8 cellular contexts compared by ENCODE assay signal in the genomic region with DNA sequence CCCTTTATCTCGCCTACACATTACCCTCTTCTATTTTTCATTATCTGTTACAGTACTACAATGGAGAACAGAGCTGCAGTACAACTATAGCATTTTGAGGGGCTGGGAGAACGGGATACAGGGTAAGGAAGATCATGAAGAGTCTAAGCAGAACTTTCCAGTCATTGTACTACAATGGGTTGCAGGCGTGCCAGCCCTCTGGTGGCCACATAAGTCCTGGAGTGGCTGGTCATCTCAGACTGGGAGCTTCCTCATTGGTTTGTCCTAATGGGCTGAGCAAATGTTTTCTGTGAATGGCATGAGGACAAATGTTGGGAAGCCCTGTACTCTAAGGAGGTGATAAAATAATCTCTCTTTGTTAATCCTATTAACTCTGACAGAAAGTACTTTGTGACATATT. TPM values are rescaled to one million over a fixed set of nuclear protein-coding genes. Genes with fewer than 3 reads are reported as not detected.
DNase-seq lines count a peak whose midpoint lies in the region; ATAC-seq and TF ChIP-seq lines count a peak whose summit lies in the region.

No MANE protein-coding gene starts in this region.

- no peaks in the 10 kb centered on the region for H3K4me1 Mint-ChIP-seq in activated T-helper 17 cell treated with anti-CD3 and anti-CD28 coated beads, Interleukin-2, amount 50 U/mL, for 72 hours

- 100% methylated on average over 1 of the region's 3 CpGs; no CpG with 5 or more reads in 1 of the 2 experiments for WGBS in IMR-90 (ENCODE audit: extremely low coverage in 2 of 2, insufficient read length in 1 of 2), 2 experiments
- 80% methylated on average over 3 of the region's 3 CpGs for WGBS in suprapubic skin

- H3K4me1 ChIP-seq in IMR-90 (ENCODE audit: control insufficient read depth, insufficient read depth, low read length) (no peaks in the 10 kb centered on the region), suprapubic skin (no peaks in the 10 kb centered on the region)

- H3K27ac Mint-ChIP-seq in activated T-helper 17 cell treated with anti-CD3 and anti-CD28 coated beads, Interleukin-2, amount 50 U/mL, for 72 hours, result no peak overlapping the region

- TF ChIP-seq RAD21 in IMR-90 (IDR thresholded peaks at IDR 0.05; ENCODE audit: low read length), result peak; percentile 22; the same call in 1 of the 2 replicates

- peak; percentile 50 for DNase-seq in ELF-1 (ENCODE audit: low read depth, low spot score)
- DNase-seq in IMR-90, result peak; percentile 8
- DNase-seq in astrocyte of the hippocampus (ENCODE audit: low read depth, low spot score), result peak; percentile 7
- DNase-seq in myocyte (ENCODE audit: low read depth), result peak; percentile 40
- DNase-seq in suprapubic skin (ENCODE audit: low spot score in 2 of 2), result no peak
- DNase-seq in amygdala (lab: John Stamatoyannopoulos, UW), result no peak

- H4K5ac ChIP-seq in IMR-90 (ENCODE audit: low read depth, low read length), result no peak overlapping the region

- TF ChIP-seq CTCF in IMR-90 (conservative IDR thresholded peaks at IDR 0.05; ENCODE audit: low read depth, low read length) (0 out of 2 replicates have a peak, but pooled peaks have one; percentile 11), suprapubic skin (IDR thresholded peaks at IDR 0.05) (no peak)

- no peaks in the 10 kb centered on the region for H3K36me3 Mint-ChIP-seq in activated T-helper 17 cell treated with anti-CD3 and anti-CD28 coated beads, Interleukin-2, amount 50 U/mL, for 72 hours (ENCODE audit: low read depth)

- H3K56ac ChIP-seq in IMR-90 (ENCODE audit: extremely low read depth, insufficient read depth, low read length), result no peak overlapping the region

- ATAC-seq in IMR-90 (ENCODE audit: low read depth) (peak; percentile 48), HG03196 (IDR thresholded peaks at IDR 0.05; ENCODE audit: unreplicated experiment) (no peak)
- no peak for ATAC-seq in activated T-helper 17 cell treated with anti-CD3 and anti-CD28 coated beads, Interleukin-2, amount 50 U/mL, for 72 hours (replicated peaks)

- intact Hi-C loops in IMR-90 (cut with micrococcal nuclease), result loop anchor here (5.0 kb wide), 1 partner anchor 177 kb away; no protein-coding TSS in a partner anchor

- H3K9ac ChIP-seq in IMR-90 (ENCODE audit: low read depth, low read length), result no peak overlapping the region

- H3K36me3 ChIP-seq in IMR-90 (ENCODE audit: control insufficient read depth, insufficient read depth, low read length) (no peaks in the 10 kb centered on the region), suprapubic skin (no peaks in the 10 kb centered on the region)

- H3K14ac ChIP-seq in IMR-90 (replicated peaks; ENCODE audit: low read depth, low read length), result no peak overlapping the region

- CTCF ChIA-PET in IMR-90 (lab: Yijun Ruan, JAX), result interaction anchor here (0.6 kb wide), 1 partner anchor 314 kb away, joined by 3 read pairs; no protein-coding TSS in a partner anchor

- H2AK5ac ChIP-seq in IMR-90 (ENCODE audit: low read depth, low read length), result no peak overlapping the region

- no peak overlapping the region for H4K91ac ChIP-seq in IMR-90 (ENCODE audit: insufficient read depth, low read depth, low read length)

- TF ChIP-seq EP300 in suprapubic skin (IDR thresholded peaks at IDR 0.05), result no peak

- no peak overlapping the region for H3K4ac ChIP-seq in IMR-90 (ENCODE audit: low read depth, low read length)

- no peak overlapping the region for H2AK9ac ChIP-seq in IMR-90 (replicated peaks; ENCODE audit: low read depth, low read length, poor library complexity)

- POLR2A ChIA-PET in IMR-90 (lab: Charles Lee; ENCODE audit: unreplicated experiment), result no interaction called here

- no peak overlapping the region for H3K18ac ChIP-seq in IMR-90 (ENCODE audit: low read depth, low read length)

- no peak overlapping the region for H2AFZ ChIP-seq in IMR-90 (replicated peaks; ENCODE audit: low read length, poor library complexity)

- H3K27me3 ChIP-seq in IMR-90 (ENCODE audit: control insufficient read depth, insufficient read depth, low read length) (no peaks in the 10 kb centered on the region), suprapubic skin (no peaks in the 10 kb centered on the region)

- in situ Hi-C loops in IMR-90 (cut with MboI; ENCODE audit: low sequenced_read_pairs), result no loop called here

- no peaks in the 10 kb centered on the region for H3K9me3 Mint-ChIP-seq in activated T-helper 17 cell treated with anti-CD3 and anti-CD28 coated beads, Interleukin-2, amount 50 U/mL, for 72 hours

- no peak overlapping the region for H3K23ac ChIP-seq in IMR-90 (ENCODE audit: low read depth, low read length)

- H2BK15ac ChIP-seq in IMR-90 (ENCODE audit: low read depth, low read length), result no peak overlapping the region

- H4K8ac ChIP-seq in IMR-90 (ENCODE audit: low read depth in 2 of 2, low read length in 2 of 2), result no peak overlapping the region

- no peak overlapping the region for H3K4me3 Mint-ChIP-seq in activated T-helper 17 cell treated with anti-CD3 and anti-CD28 coated beads, Interleukin-2, amount 50 U/mL, for 72 hours

- BruUV-seq in IMR-90 (replicated peaks; lab: Mats Ljungman, UMichigan), result no TSS peak

- H2BK5ac ChIP-seq in IMR-90 (ENCODE audit: low read depth, low read length, poor library complexity, severe bottlenecking), result no peak overlapping the region

- no peaks in the 10 kb centered on the region for H3K27me3 Mint-ChIP-seq in activated T-helper 17 cell treated with anti-CD3 and anti-CD28 coated beads, Interleukin-2, amount 50 U/mL, for 72 hours

- no peaks in the 10 kb centered on the region for H3K79me1 ChIP-seq in IMR-90 (ENCODE audit: low read depth in 1 of 2, low read length in 2 of 2)

- H3K27ac ChIP-seq in IMR-90 (ENCODE audit: insufficient read depth, low read length) (no peak overlapping the region), suprapubic skin (no peak overlapping the region)

- dilution Hi-C loops in IMR-90 (cut with HindIII; ENCODE audit: low sequenced_read_pairs, unreplicated experiment), result no loop called here

- no peak overlapping the region for H3K4me3 ChIP-seq in IMR-90 (ENCODE audit: insufficient read depth, low read depth, low read length)
- H3K4me3 ChIP-seq in suprapubic skin, result no peak overlapping the region

- H3K4me2 ChIP-seq in IMR-90 (ENCODE audit: low read depth, low read length), result no peak overlapping the region

- no peak overlapping the region for H2BK120ac ChIP-seq in IMR-90 (ENCODE audit: low read depth, low read length)

- no peak overlapping the region for H2BK20ac ChIP-seq in IMR-90 (ENCODE audit: low read depth, low read length)

- H3K9me3 ChIP-seq in IMR-90 (ENCODE audit: control insufficient read depth, insufficient read depth, low read length) (no peaks in the 10 kb centered on the region), suprapubic skin (no peaks in the 10 kb centered on the region)

- TF ChIP-seq POLR2A in IMR-90 (IDR thresholded peaks at IDR 0.05; ENCODE audit: low read depth, low read length), result no peak
- no peak for TF ChIP-seq POLR2A in suprapubic skin (IDR thresholded peaks at IDR 0.05)

- H3K9me1 ChIP-seq in IMR-90 (ENCODE audit: insufficient read depth, low read length), result no peaks in the 10 kb centered on the region

- H4K20me1 ChIP-seq in IMR-90 (ENCODE audit: insufficient read depth, low read length), result no peaks in the 10 kb centered on the region

TF ChIP-seq in IMR-90, 13 proteins besides CTCF, POLR2A, EP300 and RAD21:
- TF ChIP-seq MAFK (IDR thresholded peaks at IDR 0.05; ENCODE audit: low read depth, low read length), result no peak
- TF ChIP-seq USF2 (IDR thresholded peaks at IDR 0.05; ENCODE audit: low read depth, low read length), result no peak
- TF ChIP-seq CEBPB (IDR thresholded peaks at IDR 0.05; ENCODE audit: low read depth, low read length), result no peak
- no peak for TF ChIP-seq NFE2L2 (IDR thresholded peaks at IDR 0.05; ENCODE audit: low read depth, low read length)
- no peak for TF ChIP-seq RFX5 (IDR thresholded peaks at IDR 0.05; ENCODE audit: low read depth, low read length)
- TF ChIP-seq CHD1 (IDR thresholded peaks at IDR 0.05; ENCODE audit: low read depth, low read length), result no peak
- TF ChIP-seq BHLHE40 (IDR thresholded peaks at IDR 0.05; ENCODE audit: low read depth, low read length), result no peak
- TF ChIP-seq MAZ (IDR thresholded peaks at IDR 0.05; ENCODE audit: borderline replicate concordance, low read depth, low read length), result no peak
- TF ChIP-seq MXI1 (IDR thresholded peaks at IDR 0.05; ENCODE audit: borderline replicate concordance, low read depth, low read length), result no peak
- no peak for TF ChIP-seq ELK1 (IDR thresholded peaks at IDR 0.05; ENCODE audit: borderline replicate concordance, low read depth, low read length)
- TF ChIP-seq FOS (IDR thresholded peaks at IDR 0.05; ENCODE audit: low read depth, low read length), result no peak
- TF ChIP-seq SMC3 (IDR thresholded peaks at IDR 0.05; ENCODE audit: low read depth, low read length), result no peak
- TF ChIP-seq RCOR1 (IDR thresholded peaks at IDR 0.05; ENCODE audit: insufficient replicate concordance, low read length), result no peak
TF ChIP-seq in IMR-90: peak in this region for 0.

RNA-seq across cellular contexts. Expression of gene TMEM106B, which starts 33.0 kb away (rescaled TPM):
- 59.5 and 82.8 TPM in 2 replicates for total RNA-seq in IMR-90 (2012; rRNA removed)
- polyA plus RNA-seq in IMR-90 (2012; rRNA removed), result 19.4 and 24.7 TPM in 2 replicates
- 6.1 and 8.8 TPM in 2 replicates for polyA plus RNA-seq in IMR-90 (2012; cell fraction: cytosol; rRNA removed)
- polyA plus RNA-seq in IMR-90 (2012; cell fraction: nucleus; rRNA removed; ENCODE audit: low replicate concordance), result 2.2 and 7.9 TPM in 2 replicates
- total RNA-seq in myocyte, result 121 and 165 TPM in 2 replicates
- polyA plus RNA-seq in myocyte (2012), result 22.9 TPM
- total RNA-seq in activated T-helper 17 cell treated with anti-CD3 and anti-CD28 coated beads, Interleukin-2, amount 50 U/mL, for 72 hours, result 10 to 100 TPM; 17.3 to 22.8 TPM
- 10 to 100 TPM; 31.4 to 57.5 (median 35.7) TPM for total RNA-seq in suprapubic skin

Comparison
In these comparisons a context has a peak if more than half of its experiments do, and no peak if none do; other contexts are left out.
1. DNase-seq: peak in ELF-1 (single experiment), IMR-90 (single experiment), astrocyte of the hippocampus (single experiment) and myocyte (single experiment); none in suprapubic skin (0 of 2) and amygdala (0 of 56).